22 cellular contexts compared by ENCODE assay signal in genomic region chr19:17086129-17086528, GRCh38. TPM values are rescaled to one million over a fixed set of nuclear protein-coding genes. Genes with fewer than 3 reads are reported as not detected.
DNase-seq lines count a peak whose midpoint lies in the region; ATAC-seq and TF ChIP-seq lines count a peak whose summit lies in the region.
"Had no signal": no experiment of that assay in that cellular context is flagged by ENCODE, and none has a peak within 500 bp of the region (broad histone marks: within the 10 kb centered on the region; RNA-seq: fewer than 3 reads in every experiment).

No MANE protein-coding gene starts in this region.

- H4K8ac ChIP-seq in mesenchymal stem cell (ENCODE audit: low read length): no peak overlapping the region

- TF ChIP-seq POLR2A in gastrocnemius medialis (IDR thresholded peaks at IDR 0.05): no peak

- no peak overlapping the region for H3K14ac ChIP-seq in mesenchymal stem cell (ENCODE audit: low read length in 2 of 2)

- DNase-seq in amygdala (lab: John Stamatoyannopoulos, UW) (peak in 51 of 56 donors; percentile 21 to 93 (median 72)), foreskin melanocyte (peak; percentile 80), NCI-H2081 treated with DMSO at 0.1 percent for 48 hours (lab: John Stamatoyannopoulos, UW) (no peak), mesenchymal stem cell (no peak), gastrocnemius medialis (no peak)
- DNase-seq: activated B cell treated with CpG ODN at 0.5 μM for 24 hours; activated CD8-positive, alpha-beta T cell treated with anti-CD3 and anti-CD28 coated beads for 36 hours; activated naive CD4-positive, alpha-beta T cell treated with anti-CD3 and anti-CD28 coated beads for 36 hours; activated T-cell treated with anti-CD3 and anti-CD28 coated beads, Interleukin-2, amount 50 U/mL, for 1 hour; CD4-positive, CD25-positive, alpha-beta regulatory T cell; DMS153; kidney; naive thymus-derived CD4-positive, alpha-beta T cell; NCI-H1417; NCI-H524; psoas muscle; RPMI8226; SK-N-SH; stimulated activated CD4-positive, alpha-beta T cell treated with anti-CD3 and anti-CD28 coated beads, Interleukin-4, amount 100 ng/mL, for 1 hour had no signal

- no peak overlapping the region for H3K4me2 ChIP-seq in mesenchymal stem cell (ENCODE audit: low read length, poor library complexity, severe bottlenecking)
- H3K4me2 ChIP-seq: SK-N-SH had no signal

- peaks cover 37% of the 10 kb centered on the region for H3K36me3 ChIP-seq in neutrophil
- H3K36me3 ChIP-seq in mesenchymal stem cell (ENCODE audit: control insufficient read depth in 1 of 2, insufficient read depth in 2 of 2, low read depth in 1 of 2, low read length in 2 of 2): peaks cover 24 to 35% of the 10 kb centered on the region in 2 experiments
- H3K36me3 ChIP-seq in gastrocnemius medialis: no peaks in the 10 kb centered on the region

- no peak overlapping the region for H2BK15ac ChIP-seq in mesenchymal stem cell (ENCODE audit: low read depth, poor library complexity, severe bottlenecking)

- H3K9ac ChIP-seq in mesenchymal stem cell (ENCODE audit: low read length): no peak overlapping the region
- H3K9ac ChIP-seq: SK-N-SH had no signal

- H3K79me1 ChIP-seq in mesenchymal stem cell (replicated peaks; ENCODE audit: low read length, poor library complexity, severe bottlenecking): peaks cover 17% of the 10 kb centered on the region

- H3K27me3 ChIP-seq in neutrophil (no peaks in the 10 kb centered on the region), mesenchymal stem cell (ENCODE audit: control insufficient read depth in 1 of 2, insufficient read depth in 1 of 2, low read length in 2 of 2) (no peaks in the 10 kb centered on the region), gastrocnemius medialis (no peaks in the 10 kb centered on the region)

- H3K4ac ChIP-seq in mesenchymal stem cell (ENCODE audit: low read depth in 1 of 2, low read length in 2 of 2): no peak overlapping the region

- 98% methylated on average over 13 of the region's 14 CpGs for WGBS in mesenchymal stem cell

- TF ChIP-seq CTCF in neutrophil (IDR thresholded peaks at IDR 0.05): no peak
- TF ChIP-seq CTCF in gastrocnemius medialis (IDR thresholded peaks at IDR 0.05 in 4 of 5, conservative IDR thresholded peaks at IDR 0.05 in 1 of 5): no peak

- no peak overlapping the region for H3K23ac ChIP-seq in mesenchymal stem cell (ENCODE audit: low read length in 2 of 2)

- ATAC-seq in gastrocnemius medialis: no peak
- ATAC-seq: activated CD8-positive, alpha-beta T cell treated with anti-CD3 and anti-CD28 coated beads for 36 hours; HepG2; naive thymus-derived CD4-positive, alpha-beta T cell; psoas muscle had no signal

- no peak overlapping the region for H2AK5ac ChIP-seq in mesenchymal stem cell (ENCODE audit: low read length, severe bottlenecking)

- peak overlapping the region; percentile 35 for H3K27ac ChIP-seq in neutrophil
- H3K27ac ChIP-seq in temporal lobe (ENCODE audit: low read depth, low read length): peak overlapping the region; percentile 92
- no peak overlapping the region for H3K27ac ChIP-seq in mesenchymal stem cell (ENCODE audit: low read length, poor library complexity, severe bottlenecking)
- H3K27ac ChIP-seq in gastrocnemius medialis: no peak overlapping the region
- H3K27ac ChIP-seq: psoas muscle had no signal

- peaks cover 35 to 38% of the 10 kb centered on the region in 2 experiments for H3K4me1 ChIP-seq in neutrophil (ENCODE audit: control insufficient read depth in 1 of 2, insufficient read depth in 1 of 2, low read depth in 1 of 2, low read length in 1 of 2)
- peaks cover 20% of the 10 kb centered on the region for H3K4me1 ChIP-seq in mesenchymal stem cell (ENCODE audit: control insufficient read depth, insufficient read depth, low read depth, low read length)
- H3K4me1 ChIP-seq in gastrocnemius medialis: peaks cover 4 to 6% of the 10 kb centered on the region in 2 donors

- intact Hi-C loops in gastrocnemius medialis (cut with DNase I; ENCODE audit: low total_unique reads): no loop called here

- H4K91ac ChIP-seq in mesenchymal stem cell (ENCODE audit: low read length): no peak overlapping the region

- no peak overlapping the region for H2AFZ ChIP-seq in mesenchymal stem cell (ENCODE audit: low read depth, low read length)

- H2BK120ac ChIP-seq in mesenchymal stem cell (ENCODE audit: low read depth, low read length): no peak overlapping the region

- no peak overlapping the region for H2BK5ac ChIP-seq in mesenchymal stem cell (ENCODE audit: low read depth, low read length, poor library complexity, severe bottlenecking)

- H3K9me3 ChIP-seq in neutrophil: no peaks in the 10 kb centered on the region
- no peaks in the 10 kb centered on the region for H3K9me3 ChIP-seq in mesenchymal stem cell (ENCODE audit: control insufficient read depth, low read length)
- H3K9me3 ChIP-seq in gastrocnemius medialis: no peaks in the 10 kb centered on the region
- H3K9me3 ChIP-seq: psoas muscle, SK-N-SH had no signal

- H3K4me3 ChIP-seq in neutrophil (ENCODE audit: low read depth in 1 of 2, low read length in 1 of 2) (no peak overlapping the region), mesenchymal stem cell (ENCODE audit: insufficient read depth in 1 of 2, low read depth in 1 of 2, low read length in 2 of 2) (no peak overlapping the region), gastrocnemius medialis (no peak overlapping the region)
- H3K4me3 ChIP-seq: psoas muscle had no signal

- H2BK12ac ChIP-seq in mesenchymal stem cell (ENCODE audit: low read length in 2 of 2): peak overlapping the region in 1 of 2 experiments; percentile 2

- no peak overlapping the region for H3K18ac ChIP-seq in mesenchymal stem cell (ENCODE audit: low read depth in 1 of 2, low read length in 2 of 2)

- in situ Hi-C loops in gastrocnemius medialis (cut with MboI; ENCODE audit: low sequenced_read_pairs in 4 of 4): no loop called here

RNA-seq across cellular contexts. Expression of gene MYO9B, which starts 10.6 kb away (rescaled TPM):
- total RNA-seq in temporal lobe: 20.9 TPM
- 49.4 TPM for polyA plus RNA-seq in mesenchymal stem cell (2013, experiment 1 of 2)
- 51.6 TPM for polyA plus RNA-seq in mesenchymal stem cell (2013, experiment 2 of 2)
- total RNA-seq in gastrocnemius medialis: 10 to 100 TPM; 20.0 to 22.1 (median 20.7) TPM

RNA-seq across cellular contexts. Expression of gene HAUS8, which starts 10.9 kb away (rescaled TPM):
- total RNA-seq in temporal lobe (2.7 TPM), gastrocnemius medialis (1 to 10 TPM in 3 of 4 donors, under 1 TPM in 1; 0.97 to 4.5 (median 3.3) TPM)
- 5.1 TPM for polyA plus RNA-seq in mesenchymal stem cell (2013, experiment 1 of 2)
- polyA plus RNA-seq in mesenchymal stem cell (2013, experiment 2 of 2): 6.6 TPM

RNA-seq across cellular contexts. Expression of gene CPAMD8, which starts 59.5 kb away (rescaled TPM):
- total RNA-seq in temporal lobe: 5.7 TPM
- polyA plus RNA-seq in mesenchymal stem cell (2013, experiment 1 of 2): 3.7 TPM
- 3.3 TPM for polyA plus RNA-seq in mesenchymal stem cell (2013, experiment 2 of 2)
- total RNA-seq in gastrocnemius medialis: 10 to 100 TPM in 1 of 4 donors, 1 to 10 TPM in 3; 6.0 to 15.6 (median 7.6) TPM
- total RNA-seq: activated CD8-positive, alpha-beta T cell treated with anti-CD3 and anti-CD28 coated beads for 36 hours had no signal

Comparison
In these comparisons a context has a peak if more than half of its experiments do, and no peak if none do; other contexts are left out.
1. DNase-seq: peak in amygdala (51 of 56) and foreskin melanocyte (single experiment); none in NCI-H2081 treated with DMSO at 0.1 percent for 48 hours (single experiment), mesenchymal stem cell (single experiment) and gastrocnemius medialis (0 of 2).
2. H3K27ac ChIP-seq: peak in neutrophil (single experiment) and temporal lobe (single experiment); none in mesenchymal stem cell (single experiment) and gastrocnemius medialis (0 of 4).